19 cellular contexts compared by ENCODE assay signal in the genomic region with DNA sequence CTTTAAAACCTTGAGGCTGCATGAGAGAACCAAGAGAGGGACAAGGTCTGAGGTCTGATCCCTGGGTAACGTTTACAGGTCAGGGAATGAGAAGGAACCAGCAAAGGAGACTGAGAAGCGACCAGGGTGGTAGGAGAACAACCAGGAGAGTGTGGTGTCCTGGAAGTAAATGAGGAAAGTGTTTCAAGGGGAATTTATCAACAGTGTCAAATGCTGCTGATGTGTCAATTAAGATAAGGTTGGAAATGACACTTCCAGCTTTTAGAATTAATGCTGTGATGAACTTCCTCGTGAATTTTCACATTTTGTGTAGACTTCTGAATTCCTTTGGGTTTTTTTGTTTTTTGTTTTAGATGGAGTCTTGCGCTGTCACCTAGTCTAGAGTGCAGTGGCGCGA.
DNase-seq lines count a peak whose midpoint lies in the region; ATAC-seq and TF ChIP-seq lines count a peak whose summit lies in the region.
"Had no signal": no experiment of that assay in that cellular context is flagged by ENCODE, and none has a peak within 500 bp of the region (broad histone marks: within the 10 kb centered on the region; RNA-seq: fewer than 3 reads in every experiment).

No MANE protein-coding gene starts in this region.

- peaks cover 19% of the 10 kb centered on the region for H3K36me3 Mint-ChIP-seq in activated naive CD4-positive, alpha-beta T cell treated with anti-CD3 and anti-CD28 coated beads, Interleukin-2, amount 10 ng/mL, durations not matched to agents 7 days and 5 days
- peaks cover 24 to 27% of the 10 kb centered on the region in 2 donors for H3K36me3 Mint-ChIP-seq in activated naive CD4-positive, alpha-beta T cell treated with anti-CD3 and anti-CD28 coated beads, Interleukin-2, amount 50 U/mL, for 72 hours
- H3K36me3 Mint-ChIP-seq in immature natural killer cell = peaks cover 0 to 6% (median 3%) of the 10 kb centered on the region in 3 donors
- H3K36me3 Mint-ChIP-seq in stimulated activated effector memory CD8-positive, alpha-beta T cell treated with anti-CD3 and anti-CD28 coated beads, Interleukin-12 subunit alpha, Interleukin-12 subunit beta, amount 100 ng/mL, for 72 hours = peaks cover 40% of the 10 kb centered on the region

- no peak for TF ChIP-seq CTCF in PC-3 (conservative IDR thresholded peaks at IDR 0.05; ENCODE audit: low read depth, low read length)
- TF ChIP-seq CTCF in left ventricle myocardium inferior (IDR thresholded peaks at IDR 0.05; ENCODE audit: borderline replicate concordance) = no peak

- no peak for ATAC-seq in activated naive CD4-positive, alpha-beta T cell treated with anti-CD3 and anti-CD28 coated beads, Interleukin-2, amount 50 U/mL, for 72 hours
- no peak for ATAC-seq in PC-3
- no peak for ATAC-seq in stimulated activated effector memory CD8-positive, alpha-beta T cell treated with anti-CD3 and anti-CD28 coated beads, Interleukin-12 subunit alpha, Interleukin-12 subunit beta, amount 100 ng/mL, for 72 hours
- ATAC-seq: effector memory CD8-positive, alpha-beta T cell had no signal

- H3K9me3 Mint-ChIP-seq in activated naive CD4-positive, alpha-beta T cell treated with anti-CD3 and anti-CD28 coated beads, Interleukin-2, amount 10 ng/mL, durations not matched to agents 7 days and 5 days = no peaks in the 10 kb centered on the region
- H3K9me3 Mint-ChIP-seq in activated naive CD4-positive, alpha-beta T cell treated with anti-CD3 and anti-CD28 coated beads, Interleukin-2, amount 50 U/mL, for 72 hours = no peaks in the 10 kb centered on the region
- H3K9me3 Mint-ChIP-seq in immature natural killer cell = no peaks in the 10 kb centered on the region
- H3K9me3 Mint-ChIP-seq in stimulated activated effector memory CD8-positive, alpha-beta T cell treated with anti-CD3 and anti-CD28 coated beads, Interleukin-12 subunit alpha, Interleukin-12 subunit beta, amount 100 ng/mL, for 72 hours = peaks cover 3% of the 10 kb centered on the region
- H3K9me3 Mint-ChIP-seq: activated T-helper 2 cell treated with anti-CD3 and anti-CD28 coated beads, Interferon-gamma antibody, Interleukin-2, Interleukin-4, amounts not matched to agents 10 μg/mL and 5 μg/mL and 100 μg/mL, durations not matched to agents 14 hours and 24 hours and 36 hours; effector memory CD8-positive, alpha-beta T cell had no signal

- POLR2A ChIA-PET in PC-3 (lab: Charles Lee; ENCODE audit: unreplicated experiment) = no interaction called here

- H3K4me3 ChIP-seq in PC-3 (ENCODE audit: low read length) = no peak overlapping the region
- no peak overlapping the region for H3K4me3 ChIP-seq in left ventricle myocardium inferior
- H3K4me3 ChIP-seq: HAP-1, thyroid gland had no signal

- H3K4me1 ChIP-seq in PC-3 (ENCODE audit: insufficient read depth, low read length) (peaks cover 15% of the 10 kb centered on the region), left ventricle myocardium inferior (peaks cover 36% of the 10 kb centered on the region)

- H3K27me3 Mint-ChIP-seq in activated naive CD4-positive, alpha-beta T cell treated with anti-CD3 and anti-CD28 coated beads, Interleukin-2, amount 10 ng/mL, durations not matched to agents 7 days and 5 days = peaks cover 25% of the 10 kb centered on the region
- H3K27me3 Mint-ChIP-seq in immature natural killer cell (ENCODE audit: low read depth in 3 of 3) = peaks cover 4 to 15% (median 8%) of the 10 kb centered on the region in 3 donors

- H3K27me3 ChIP-seq in PC-3 (ENCODE audit: low read length) (no peaks in the 10 kb centered on the region), left ventricle myocardium inferior (ENCODE audit: low read depth) (no peaks in the 10 kb centered on the region)
- H3K27me3 ChIP-seq: thyroid gland had no signal

- BruUV-seq in PC-3 (replicated peaks; lab: Mats Ljungman, UMichigan) = no TSS peak

- H3K9me3 ChIP-seq in PC-3 (ENCODE audit: low read length) (no peaks in the 10 kb centered on the region), left ventricle myocardium inferior (replicated peaks) (no peaks in the 10 kb centered on the region)
- H3K9me3 ChIP-seq: HAP-1, lower lobe of right lung, thyroid gland had no signal

- peaks cover 42% of the 10 kb centered on the region for H3K79me2 ChIP-seq in PC-3 (ENCODE audit: low read length)

- peak overlapping the region; percentile 98; the same call in 1 of the 2 replicates for H2AFZ ChIP-seq in PC-3 (ENCODE audit: low read length)

- H3K4me2 ChIP-seq in PC-3 (ENCODE audit: low read length) = no peak overlapping the region

- peaks cover 24% of the 10 kb centered on the region for H4K20me1 ChIP-seq in PC-3 (ENCODE audit: low read length)

- H3K27ac ChIP-seq in PC-3 (ENCODE audit: low read length) (no peak overlapping the region), left ventricle myocardium inferior (replicated peaks) (no peak overlapping the region)
- H3K27ac ChIP-seq: thyroid gland had no signal

- no peaks in the 10 kb centered on the region for H3F3A ChIP-seq in PC-3 (ENCODE audit: low read length, unreplicated experiment)

- H3K4me3 Mint-ChIP-seq in activated naive CD4-positive, alpha-beta T cell treated with anti-CD3 and anti-CD28 coated beads, Interleukin-2, amount 10 ng/mL, durations not matched to agents 7 days and 5 days = peak overlapping the region; percentile 1
- peak overlapping the region in 3 of 5 donors; percentile 26 to 93 (median 92) for H3K4me3 Mint-ChIP-seq in immature natural killer cell
- H3K4me3 Mint-ChIP-seq in stimulated activated effector memory CD8-positive, alpha-beta T cell treated with anti-CD3 and anti-CD28 coated beads, Interleukin-12 subunit alpha, Interleukin-12 subunit beta, amount 100 ng/mL, for 72 hours = no peak overlapping the region

- H3K9ac ChIP-seq in PC-3 (ENCODE audit: low read length) = no peak overlapping the region

- no peak overlapping the region for H3K27ac Mint-ChIP-seq in activated naive CD4-positive, alpha-beta T cell treated with anti-CD3 and anti-CD28 coated beads, Interleukin-2, amount 10 ng/mL, durations not matched to agents 7 days and 5 days
- H3K27ac Mint-ChIP-seq in activated naive CD4-positive, alpha-beta T cell treated with anti-CD3 and anti-CD28 coated beads, Interleukin-2, amount 50 U/mL, for 72 hours = peak overlapping the region in 1 of 2 donors; percentile 97
- H3K27ac Mint-ChIP-seq in immature natural killer cell = peak overlapping the region in 3 of 6 donors; percentile 30 to 93 (median 76)
- H3K27ac Mint-ChIP-seq in stimulated activated effector memory CD8-positive, alpha-beta T cell treated with anti-CD3 and anti-CD28 coated beads, Interleukin-12 subunit alpha, Interleukin-12 subunit beta, amount 100 ng/mL, for 72 hours = peak overlapping the region; percentile 95
- H3K27ac Mint-ChIP-seq: activated T-helper 2 cell treated with anti-CD3 and anti-CD28 coated beads, Interferon-gamma antibody, Interleukin-2, Interleukin-4, amounts not matched to agents 10 μg/mL and 5 μg/mL and 100 μg/mL, durations not matched to agents 14 hours and 24 hours and 36 hours had no signal

- peaks cover 9% of the 10 kb centered on the region for H3K36me3 ChIP-seq in PC-3 (ENCODE audit: low read depth, low read length)
- peaks cover 10% of the 10 kb centered on the region for H3K36me3 ChIP-seq in left ventricle myocardium inferior
- H3K36me3 ChIP-seq: thyroid gland had no signal

- no peaks in the 10 kb centered on the region for H3K9me2 ChIP-seq in PC-3 (replicated peaks; ENCODE audit: low read length)

- no peak for DNase-seq in activated naive CD4-positive, alpha-beta T cell treated with anti-CD3 and anti-CD28 coated beads, Interleukin-2, amount 10 ng/mL, durations not matched to agents 7 days and 5 days
- DNase-seq in activated naive CD4-positive, alpha-beta T cell treated with anti-CD3 and anti-CD28 coated beads, Interleukin-2, amount 50 U/mL, for 72 hours (ENCODE audit: low spot score in 2 of 2) = no peak
- DNase-seq in PC-3 (no peak), immature natural killer cell (no peak), DMS 273 (lab: John Stamatoyannopoulos, UW; ENCODE audit: unreplicated experiment) (no peak), middle frontal gyrus (ENCODE audit: extremely low spot score, low spot score) (no peak), left ventricle myocardium inferior (no peak)
- DNase-seq in stimulated activated effector memory CD8-positive, alpha-beta T cell treated with anti-CD3 and anti-CD28 coated beads, Interleukin-12 subunit alpha, Interleukin-12 subunit beta, amount 100 ng/mL, for 72 hours (ENCODE audit: low spot score in 2 of 2) = no peak
- DNase-seq: activated CD4-positive, CD25-positive, alpha-beta regulatory T cell; amniotic stem cell; effector memory CD8-positive, alpha-beta T cell; glutamatergic neuron; lower lobe of right lung; NCI-H1048; NCI-H2029; retina; thyroid gland had no signal

- peaks cover 34% of the 10 kb centered on the region for H3K4me1 Mint-ChIP-seq in activated naive CD4-positive, alpha-beta T cell treated with anti-CD3 and anti-CD28 coated beads, Interleukin-2, amount 10 ng/mL, durations not matched to agents 7 days and 5 days
- H3K4me1 Mint-ChIP-seq in immature natural killer cell = peaks cover 41 to 42% of the 10 kb centered on the region in 2 donors
- H3K4me1 Mint-ChIP-seq in stimulated activated effector memory CD8-positive, alpha-beta T cell treated with anti-CD3 and anti-CD28 coated beads, Interleukin-12 subunit alpha, Interleukin-12 subunit beta, amount 100 ng/mL, for 72 hours = peaks cover 25% of the 10 kb centered on the region

- intact Hi-C loops in PC-3 (cut with micrococcal nuclease) (no loop called here), left ventricle myocardium inferior (cut with micrococcal nuclease) (no loop called here)

- CTCF ChIA-PET in activated naive CD4-positive, alpha-beta T cell treated with anti-CD3 and anti-CD28 coated beads, Interleukin-2, amount 10 ng/mL, durations not matched to agents 7 days and 5 days (lab: Charles Lee) = no interaction called here
- CTCF ChIA-PET in PC-3 (lab: Charles Lee) = no interaction called here
